In the genomic region with DNA sequence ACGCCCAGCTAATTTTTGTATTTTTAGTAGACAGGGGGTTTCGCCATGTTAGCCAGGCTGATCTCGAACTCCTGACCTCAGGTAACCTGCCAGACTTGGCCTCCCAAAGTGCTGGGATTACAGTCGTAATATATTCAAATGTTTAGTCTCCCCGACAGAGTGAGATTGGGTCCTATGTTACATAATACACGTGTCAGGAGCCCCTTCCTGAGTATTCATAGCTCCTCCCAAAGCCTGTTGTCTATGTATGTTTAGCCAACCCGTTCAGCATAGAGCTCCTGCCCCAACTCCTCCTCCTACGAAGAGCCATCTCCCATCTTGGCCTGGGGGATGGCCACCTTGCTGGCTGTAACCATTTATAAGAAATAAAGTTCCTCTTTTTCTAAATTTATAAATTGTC, we compare ENCODE assay signal across 18 cellular contexts. TPM values are rescaled to one million over a fixed set of nuclear protein-coding genes. Genes with fewer than 3 reads are reported as not detected.
DNase-seq lines count a peak whose midpoint lies in the region; ATAC-seq and TF ChIP-seq lines count a peak whose summit lies in the region.
"Had no signal": no experiment of that assay in that cellular context is flagged by ENCODE, and none has a peak within 500 bp of the region (broad histone marks: within the 10 kb centered on the region; RNA-seq: fewer than 3 reads in every experiment).

No MANE protein-coding gene starts in this region.

- peaks cover 16% of the 10 kb centered on the region for H3K4me1 Mint-ChIP-seq in nephron
- H3K4me1 Mint-ChIP-seq in activated CD4-positive, alpha-beta memory T cell treated with anti-CD3 and anti-CD28 coated beads for 36 hours (ENCODE audit: low read depth) = peaks cover 22% of the 10 kb centered on the region

- no peak for ATAC-seq in HG03045 (IDR thresholded peaks at IDR 0.05; ENCODE audit: unreplicated experiment)
- ATAC-seq: A549, GM23338, Right ventricle myocardium inferior had no signal

- H3K27me3 Mint-ChIP-seq in nephron (ENCODE audit: low read depth) = peaks cover 54% of the 10 kb centered on the region
- H3K27me3 Mint-ChIP-seq in activated CD4-positive, alpha-beta memory T cell treated with anti-CD3 and anti-CD28 coated beads for 36 hours = peaks cover 7% of the 10 kb centered on the region

- no peak overlapping the region; a peak in 1 of 22 replicates for H3K27ac ChIP-seq in BLaER1 treated with 17β-estradiol and CSF1 and Interleukin-3, amounts not matched to agents 10 nM and 100 nM
- H3K27ac ChIP-seq in HEK293 (ENCODE audit: extremely low read depth, low read depth, low read length) = no peak overlapping the region
- H3K27ac ChIP-seq: A549, SJSA1 had no signal

- H3K36me3 Mint-ChIP-seq in nephron (ENCODE audit: low read depth) = no peaks in the 10 kb centered on the region
- peaks cover 5% of the 10 kb centered on the region for H3K36me3 Mint-ChIP-seq in activated CD4-positive, alpha-beta memory T cell treated with anti-CD3 and anti-CD28 coated beads for 36 hours

- H3K9me3 ChIP-seq in BLaER1 treated with 17β-estradiol and CSF1 and Interleukin-3, amounts not matched to agents 10 nM and 100 nM (replicated peaks in 1 of 11) = no peaks in the 10 kb centered on the region
- H3K9me3 ChIP-seq in HEK293 (ENCODE audit: control insufficient read depth, insufficient read depth, low read depth, low read length) = no peaks in the 10 kb centered on the region
- H3K9me3 ChIP-seq: A549, HAP-1, SJSA1 had no signal

- no peak overlapping the region for H3K9ac ChIP-seq in BLaER1 treated with 17β-estradiol and CSF1 and Interleukin-3, amounts not matched to agents 10 nM and 100 nM

- H3K4me1 ChIP-seq in BLaER1 treated with 17β-estradiol and CSF1 and Interleukin-3, amounts not matched to agents 10 nM and 100 nM = peaks cover 27 to 57% (median 52%) of the 10 kb centered on the region in 10 experiments
- H3K4me1 ChIP-seq in HEK293 (ENCODE audit: control insufficient read depth, insufficient read depth, low read length) = peaks cover 8% of the 10 kb centered on the region

- no peak overlapping the region for H3K4me3 ChIP-seq in BLaER1 treated with 17β-estradiol and CSF1 and Interleukin-3, amounts not matched to agents 10 nM and 100 nM
- H3K4me3 ChIP-seq in HEK293 (ENCODE audit: low read depth, low read length) = no peak overlapping the region
- H3K4me3 ChIP-seq: A549, GM23338, HAP-1, SJSA1 had no signal

- H3K36me3 ChIP-seq in BLaER1 treated with 17β-estradiol and CSF1 and Interleukin-3, amounts not matched to agents 10 nM and 100 nM = peaks cover 0 to 6% (median 4%) of the 10 kb centered on the region in 11 experiments; a peak in 6 of 22 replicates
- peaks cover 3 to 8% of the 10 kb centered on the region in 2 experiments; a peak in 2 of 3 replicates for H3K36me3 ChIP-seq in HEK293 (ENCODE audit: control insufficient read depth in 2 of 2, insufficient read depth in 1 of 2, low read length in 2 of 2)
- H3K36me3 ChIP-seq: HAP-1 had no signal

- H3K27ac Mint-ChIP-seq in nephron = no peak overlapping the region
- no peak overlapping the region for H3K27ac Mint-ChIP-seq in activated CD4-positive, alpha-beta memory T cell treated with anti-CD3 and anti-CD28 coated beads for 36 hours
- H3K27ac Mint-ChIP-seq: B cell, GM23338 had no signal

- peaks cover 13 to 22% (median 17%) of the 10 kb centered on the region in 11 experiments; a peak in 20 of 22 replicates for H4K20me1 ChIP-seq in BLaER1 treated with 17β-estradiol and CSF1 and Interleukin-3, amounts not matched to agents 10 nM and 100 nM

- CTCF ChIA-PET in HEK293 (lab: Yijun Ruan, JAX) = interaction anchor here (1.1 kb wide), 1 partner anchor 116 kb away, joined by 5 read pairs; no protein-coding TSS in a partner anchor
- CTCF ChIA-PET in activated CD4-positive, alpha-beta memory T cell treated with anti-CD3 and anti-CD28 coated beads for 36 hours (lab: Charles Lee) = interaction anchor here (1.1 to 2.3 kb wide), 2 partner anchors 12 to 125 kb away, joined by 3 to 13 read pairs; no protein-coding TSS in a partner anchor

- H3K4me3 Mint-ChIP-seq in nephron = peak overlapping the region in 2 of 3 experiments; percentile 22 to 47
- no peak overlapping the region for H3K4me3 Mint-ChIP-seq in activated CD4-positive, alpha-beta memory T cell treated with anti-CD3 and anti-CD28 coated beads for 36 hours
- H3K4me3 Mint-ChIP-seq: GM23338 had no signal

- DNase-seq in OCI-M1 (lab: John Stamatoyannopoulos, UW) = peak; percentile 78
- no peak for DNase-seq in activated CD4-positive, alpha-beta memory T cell treated with anti-CD3 and anti-CD28 coated beads for 36 hours
- DNase-seq in activated CD8-positive, alpha-beta memory T cell treated with anti-CD3 and anti-CD28 coated beads, Interleukin-2, amount 50 U/mL, for 4 hours = no peak
- DNase-seq: CD4-positive, alpha-beta memory T cell; NCI-H1694 treated with DMSO at 0.1 percent for 48 hours; NCI-H2081 treated with DMSO at 0.1 percent for 48 hours; NCI-H2171 treated with DMSO at 0.1 percent for 48 hours; NCI-H446 had no signal

- POLR2A ChIA-PET in HEK293 (lab: Yijun Ruan, JAX) = interaction anchor here (0.5 kb wide), 1 partner anchor 68 kb away, joined by 3 read pairs; no protein-coding TSS in a partner anchor
- POLR2A ChIA-PET in activated CD4-positive, alpha-beta memory T cell treated with anti-CD3 and anti-CD28 coated beads for 36 hours (lab: Charles Lee) = no interaction called here

- H3K27me3 ChIP-seq in BLaER1 treated with 17β-estradiol and CSF1 and Interleukin-3, amounts not matched to agents 10 nM and 100 nM = no peaks in the 10 kb centered on the region

- intact Hi-C loops in activated CD4-positive, alpha-beta memory T cell treated with anti-CD3 and anti-CD28 coated beads for 36 hours (cut with micrococcal nuclease) = no loop called here

- peak overlapping the region in 8 of 11 experiments; percentile 85 to 98 (median 87); a peak in 16 of 22 replicates for H3K4me2 ChIP-seq in BLaER1 treated with 17β-estradiol and CSF1 and Interleukin-3, amounts not matched to agents 10 nM and 100 nM
- H3K4me2 ChIP-seq: A549, GM23338 had no signal

- TF ChIP-seq CTCF in HEK293 (tag by site-specific recombination; IDR thresholded peaks at IDR 0.05) = no peak
- TF ChIP-seq CTCF in nephron (IDR thresholded peaks at IDR 0.05; ENCODE audit: unreplicated experiment in 3 of 3) = no peak

- H3K9me3 Mint-ChIP-seq in nephron = no peaks in the 10 kb centered on the region
- H3K9me3 Mint-ChIP-seq in activated CD4-positive, alpha-beta memory T cell treated with anti-CD3 and anti-CD28 coated beads for 36 hours = no peaks in the 10 kb centered on the region
- H3K9me3 Mint-ChIP-seq: CD4-positive, alpha-beta memory T cell; GM23338 had no signal

TF ChIP-seq in HEK293, 187 proteins besides CTCF, POLR2A, EP300 and RAD21:
- TF ChIP-seq, protein P1, sequence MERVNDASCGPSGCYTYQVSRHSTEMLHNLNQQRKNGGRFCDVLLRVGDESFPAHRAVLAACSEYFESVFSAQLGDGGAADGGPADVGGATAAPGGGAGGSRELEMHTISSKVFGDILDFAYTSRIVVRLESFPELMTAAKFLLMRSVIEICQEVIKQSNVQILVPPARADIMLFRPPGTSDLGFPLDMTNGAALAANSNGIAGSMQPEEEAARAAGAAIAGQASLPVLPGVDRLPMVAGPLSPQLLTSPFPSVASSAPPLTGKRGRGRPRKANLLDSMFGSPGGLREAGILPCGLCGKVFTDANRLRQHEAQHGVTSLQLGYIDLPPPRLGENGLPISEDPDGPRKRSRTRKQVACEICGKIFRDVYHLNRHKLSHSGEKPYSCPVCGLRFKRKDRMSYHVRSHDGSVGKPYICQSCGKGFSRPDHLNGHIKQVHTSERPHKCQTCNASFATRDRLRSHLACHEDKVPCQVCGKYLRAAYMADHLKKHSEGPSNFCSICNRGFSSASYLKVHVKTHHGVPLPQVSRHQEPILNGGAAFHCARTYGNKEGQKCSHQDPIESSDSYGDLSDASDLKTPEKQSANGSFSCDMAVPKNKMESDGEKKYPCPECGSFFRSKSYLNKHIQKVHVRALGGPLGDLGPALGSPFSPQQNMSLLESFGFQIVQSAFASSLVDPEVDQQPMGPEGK (tag by site-specific recombination; IDR thresholded peaks at IDR 0.05) = no peak
- TF ChIP-seq, protein P2, sequence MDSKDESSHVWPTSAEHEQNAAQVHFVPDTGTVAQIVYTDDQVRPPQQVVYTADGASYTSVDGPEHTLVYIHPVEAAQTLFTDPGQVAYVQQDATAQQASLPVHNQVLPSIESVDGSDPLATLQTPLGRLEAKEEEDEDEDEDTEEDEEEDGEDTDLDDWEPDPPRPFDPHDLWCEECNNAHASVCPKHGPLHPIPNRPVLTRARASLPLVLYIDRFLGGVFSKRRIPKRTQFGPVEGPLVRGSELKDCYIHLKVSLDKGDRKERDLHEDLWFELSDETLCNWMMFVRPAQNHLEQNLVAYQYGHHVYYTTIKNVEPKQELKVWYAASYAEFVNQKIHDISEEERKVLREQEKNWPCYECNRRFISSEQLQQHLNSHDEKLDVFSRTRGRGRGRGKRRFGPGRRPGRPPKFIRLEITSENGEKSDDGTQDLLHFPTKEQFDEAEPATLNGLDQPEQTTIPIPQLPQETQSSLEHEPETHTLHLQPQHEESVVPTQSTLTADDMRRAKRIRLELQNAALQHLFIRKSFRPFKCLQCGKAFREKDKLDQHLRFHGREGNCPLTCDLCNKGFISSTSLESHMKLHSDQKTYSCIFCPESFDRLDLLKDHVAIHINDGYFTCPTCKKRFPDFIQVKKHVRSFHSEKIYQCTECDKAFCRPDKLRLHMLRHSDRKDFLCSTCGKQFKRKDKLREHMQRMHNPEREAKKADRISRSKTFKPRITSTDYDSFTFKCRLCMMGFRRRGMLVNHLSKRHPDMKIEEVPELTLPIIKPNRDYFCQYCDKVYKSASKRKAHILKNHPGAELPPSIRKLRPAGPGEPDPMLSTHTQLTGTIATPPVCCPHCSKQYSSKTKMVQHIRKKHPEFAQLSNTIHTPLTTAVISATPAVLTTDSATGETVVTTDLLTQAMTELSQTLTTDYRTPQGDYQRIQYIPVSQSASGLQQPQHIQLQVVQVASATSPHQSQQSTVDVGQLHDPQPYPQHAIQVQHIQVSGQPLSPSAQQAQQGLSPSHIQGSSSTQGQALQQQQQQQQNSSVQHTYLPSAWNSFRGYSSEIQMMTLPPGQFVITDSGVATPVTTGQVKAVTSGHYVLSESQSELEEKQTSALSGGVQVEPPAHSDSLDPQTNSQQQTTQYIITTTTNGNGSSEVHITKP (tag by site-specific recombination; IDR thresholded peaks at IDR 0.05) = peak; percentile 65

RNA-seq across cellular contexts. Expression of gene PPP2R2D, which starts 2.7 kb away (rescaled TPM):
- 10 to 100 TPM; 31.9 to 32.3 TPM for total RNA-seq in activated CD4-positive, alpha-beta memory T cell treated with anti-CD3 and anti-CD28 coated beads for 36 hours
